11 cellular contexts compared by ENCODE assay signal in the genomic region with DNA sequence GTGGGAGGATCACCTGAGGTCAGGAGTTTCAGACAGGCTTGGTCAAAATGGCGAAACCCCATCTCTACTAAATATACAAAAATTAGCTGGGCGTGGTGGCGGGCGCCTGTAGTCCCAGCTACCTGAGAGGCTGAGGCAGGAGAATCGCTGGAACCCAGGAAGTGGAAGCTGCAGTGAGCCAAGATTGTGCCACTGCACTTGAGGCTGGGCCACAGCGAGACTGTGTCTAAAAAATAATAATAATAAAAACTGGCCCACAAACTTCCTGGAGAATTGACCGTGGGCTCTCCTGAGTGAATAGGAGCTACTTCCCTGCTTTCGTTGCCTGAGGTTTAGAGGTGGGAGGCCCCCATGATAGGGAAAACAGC. TPM values are rescaled to one million over a fixed set of nuclear protein-coding genes. Genes with fewer than 3 reads are reported as not detected.
"Had no signal": no experiment of that assay in that cellular context is flagged by ENCODE, and none has a peak within 500 bp of the region (broad histone marks: within the 10 kb centered on the region; RNA-seq: fewer than 3 reads in every experiment).

No MANE protein-coding gene starts in this region.

RNA-seq across cellular contexts. Expression of gene HPD, which starts 17.4 kb away (rescaled TPM):
- total RNA-seq: naive thymus-derived CD4-positive, alpha-beta T cell; naive thymus-derived CD8-positive, alpha-beta T cell; natural killer cell; natural killer cell treated with Interleukin-12 subunit alpha and Interleukin-12 subunit beta and Interleukin-15 and Interleukin-18, amount 100 ng/mL, for 72 hours; occipital lobe; osteocyte; progenitor cell of endocrine pancreas; pulmonary artery endothelial cell; skeletal muscle tissue; smooth muscle cell had no signal
- polyA plus RNA-seq: naive thymus-derived CD4-positive, alpha-beta T cell; naive thymus-derived CD8-positive, alpha-beta T cell; neural cell; smooth muscle cell had no signal

RNA-seq across cellular contexts. Expression of gene CFAP251, which starts 42.3 kb away (rescaled TPM):
- polyA plus RNA-seq: naive thymus-derived CD4-positive, alpha-beta T cell had no signal
